22 cellular contexts compared by ENCODE assay signal in genomic region chr17:269616-270514, GRCh38.
DNase-seq lines count a peak whose midpoint lies in the region; ATAC-seq, FAIRE-seq and TF ChIP-seq lines count a peak whose summit lies in the region.
"Had no signal": no experiment of that assay in that cellular context is flagged by ENCODE, and none has a peak within 500 bp of the region (broad histone marks: within the 10 kb centered on the region; RNA-seq: fewer than 3 reads in every experiment).

No MANE protein-coding gene starts in this region.

- FAIRE-seq in HepG2 (lab: Jason Lieb, UNC) (no peak), K562 (lab: Jason Lieb, UNC) (no peak), urothelium cell line (lab: Jason Lieb, UNC) (no peak)
- FAIRE-seq: astrocyte, colon, GM18507 had no signal

- DNase-seq in right lobe of liver (peak; percentile 13 to 43 (median 40)), HepG2 (ENCODE audit: low spot score) (no peak), K562 (ENCODE audit: extremely low read depth in 1 of 4, low spot score in 3 of 4) (peak in 1 of 4 experiments; percentile 7), neuronal stem cell (ENCODE audit: low spot score) (no peak), urothelium cell line (ENCODE audit: low spot score) (no peak), NCI-H226 (no peak), DMS53 (lab: John Stamatoyannopoulos, UW) (no peak), GM13976 (ENCODE audit: low spot score) (no peak)
- DNase-seq: activated CD4-positive, alpha-beta T cell treated with anti-CD3 and anti-CD28 coated beads, Interleukin-2, amount 10 ng/mL, durations not matched to agents 24 days and 14 days; activated CD8-positive, alpha-beta memory T cell treated with anti-CD3 and anti-CD28 coated beads, Interleukin-2, amount 50 U/mL, for 48 hours; activated naive CD4-positive, alpha-beta T cell treated with Interleukin-2 at 50 U/mL for 16 hours; CD8-positive, alpha-beta T cell; hippocampal formation; stimulated activated CD4-positive, alpha-beta T cell treated with anti-CD3 and anti-CD28 coated beads, Interleukin-15, amount 100 ng/mL, for 24 hours had no signal

- H4K91ac ChIP-seq in neuronal stem cell (ENCODE audit: low read depth, low read length, poor library complexity), result peak overlapping the region; percentile 53

- TF ChIP-seq EP300 in HepG2 (IDR thresholded peaks at IDR 0.05; ENCODE audit: low read depth in 2 of 2, low read length in 2 of 2) (no peak), HepG2 (CRISPR knock-in tag; IDR thresholded peaks at IDR 0.05; ENCODE audit: borderline replicate concordance) (no peak), K562 (IDR thresholded peaks at IDR 0.05; ENCODE audit: low read length) (no peak)

- no peaks in the 10 kb centered on the region for H3K4me1 ChIP-seq in right lobe of liver
- no peaks in the 10 kb centered on the region for H3K4me1 ChIP-seq in HepG2 (ENCODE audit: insufficient read depth, low read length)
- peaks cover 0 to 7% of the 10 kb centered on the region in 2 experiments; a peak in 2 of 5 replicates for H3K4me1 ChIP-seq in K562 (replicated peaks in 1 of 2; ENCODE audit: control insufficient read depth in 2 of 2, insufficient read depth in 2 of 2, low read length in 2 of 2)
- peaks cover 5 to 10% of the 10 kb centered on the region in 2 donors for H3K4me1 ChIP-seq in neuronal stem cell (ENCODE audit: control insufficient read depth in 2 of 2, insufficient read depth in 1 of 2, low read depth in 1 of 2, low read length in 2 of 2)

- H3K4me2 ChIP-seq in HepG2 (ENCODE audit: low read depth, low read length), result no peak overlapping the region
- no peak overlapping the region for H3K4me2 ChIP-seq in K562 (ENCODE audit: insufficient read depth, low read length)
- no peak overlapping the region for H3K4me2 ChIP-seq in neuronal stem cell (ENCODE audit: insufficient read depth, low read length, poor library complexity, severe bottlenecking)
- H3K4me2 ChIP-seq: KMS-11 had no signal

- peak overlapping the region; percentile 66 for H3K4ac ChIP-seq in neuronal stem cell (ENCODE audit: low read length)

- H3K79me1 ChIP-seq in neuronal stem cell (ENCODE audit: low read depth, low read length), result peaks cover 3% of the 10 kb centered on the region

- no peak for TF ChIP-seq CTCF in right lobe of liver (IDR thresholded peaks at IDR 0.05)
- no peak for TF ChIP-seq CTCF in HepG2 (CRISPR knock-in tag; IDR thresholded peaks at IDR 0.05)
- TF ChIP-seq CTCF in K562 (IDR thresholded peaks at IDR 0.05 in 2 of 3, conservative IDR thresholded peaks at IDR 0.05 in 1 of 3; ENCODE audit: insufficient read depth in 2 of 3, low read depth in 1 of 3, low read length in 3 of 3), result no peak
- TF ChIP-seq CTCF in GM13976 (IDR thresholded peaks at IDR 0.05; ENCODE audit: borderline replicate concordance, control extremely low read depth, extremely low read depth, insufficient read depth, missing control alignments), result no peak

- no peaks in the 10 kb centered on the region for H3K79me2 ChIP-seq in HepG2 (ENCODE audit: insufficient read depth, low read length)
- H3K79me2 ChIP-seq in K562 (ENCODE audit: control insufficient read depth, insufficient read depth, low read length), result no peaks in the 10 kb centered on the region

- H2AFZ ChIP-seq in HepG2 (ENCODE audit: low read length) (no peak overlapping the region), K562 (ENCODE audit: low read depth, low read length) (no peak overlapping the region), neuronal stem cell (ENCODE audit: low read length) (no peak overlapping the region)

- ATAC-seq in right lobe of liver (peak in 1 of 4 donors; percentile 21), HepG2 (no peak), K562 (no peak)
- ATAC-seq: CD8-positive, alpha-beta T cell; stimulated activated memory B cell treated with anti-CD40 and anti-IgM and Interleukin-4, amounts not matched to agents 10 μg/mL and 1 μg/mL and 100 μg/mL, for 72 hours had no signal

- peak overlapping the region; percentile 38 for H3K18ac ChIP-seq in neuronal stem cell (ENCODE audit: low read length)

- H3K14ac ChIP-seq in neuronal stem cell (ENCODE audit: low read length), result peak overlapping the region; percentile 94

- no TSS peak for BruUV-seq in HepG2 (replicated peaks; lab: Mats Ljungman, UMichigan)
- no TSS peak for BruUV-seq in K562 (replicated peaks; lab: Mats Ljungman, UMichigan)

- TF ChIP-seq POLR2A in right lobe of liver (IDR thresholded peaks at IDR 0.05) (no peak), HepG2 (IDR thresholded peaks at IDR 0.05; ENCODE audit: insufficient read depth in 1 of 2, low read depth in 2 of 2, low read length in 2 of 2) (no peak), K562 (conservative IDR thresholded peaks at IDR 0.05) (no peak)

- H3K23ac ChIP-seq in neuronal stem cell (ENCODE audit: low read depth, low read length, poor library complexity), result peak overlapping the region; percentile 43

- intact Hi-C loops in right lobe of liver (cut with DNase I) (no loop called here), HepG2 (cut with micrococcal nuclease; ENCODE audit: unreplicated experiment) (no loop called here), K562 (cut with micrococcal nuclease) (no loop called here)

- H3K9me1 ChIP-seq in K562 (ENCODE audit: control insufficient read depth, insufficient read depth, low read length), result no peaks in the 10 kb centered on the region

- H2AK5ac ChIP-seq in neuronal stem cell (ENCODE audit: low read depth, low read length), result peak overlapping the region; percentile 97

- peak overlapping the region; percentile 84 for H2BK12ac ChIP-seq in neuronal stem cell (ENCODE audit: low read length)

- no peak overlapping the region for H2BK120ac ChIP-seq in neuronal stem cell (ENCODE audit: low read depth, low read length)

- WGBS in right lobe of liver (ENCODE audit: insufficient coverage, low coverage, low lambda C conversion rate, missing lambda C conversion rate), result 93% methylated on average over 7 of the region's 27 CpGs
- WGBS in HepG2 (ENCODE audit: low lambda C conversion rate), result 97% methylated on average over 15 of the region's 27 CpGs
- 2% methylated on average over 22 of the region's 27 CpGs for WGBS in K562 (ENCODE audit: insufficient coverage, low coverage, missing lambda C conversion rate)
- no CpG with 5 or more reads among the region's 27 CpGs for WGBS in neuronal stem cell (ENCODE audit: extremely low coverage in 2 of 2, insufficient read length in 2 of 2, insufficient replicate concordance in 1 of 2), 2 donors

- TF ChIP-seq RAD21 in HepG2 (CRISPR knock-in tag; IDR thresholded peaks at IDR 0.05) (no peak), K562 (CRISPR knock-in tag; conservative IDR thresholded peaks at IDR 0.05 in 1 of 2, IDR thresholded peaks at IDR 0.05 in 1 of 2) (no peak)

- in situ Hi-C loops in HepG2 (cut with HindIII; ENCODE audit: extremely low pct_ligation_motif_present, low pct_unique_long_range_greater_than_20kb), result no loop called here
- in situ Hi-C loops in K562 (cut with MboI), result no loop called here
- in situ Hi-C loops in GM13976 (cut with MboI; ENCODE audit: low sequenced_read_pairs, unreplicated experiment), result no loop called here

- H2BK5ac ChIP-seq in neuronal stem cell (ENCODE audit: low read length), result peak overlapping the region; percentile 29

- no peaks in the 10 kb centered on the region for H4K20me1 ChIP-seq in HepG2 (ENCODE audit: insufficient read depth, low read length)
- H4K20me1 ChIP-seq in K562 (replicated peaks; ENCODE audit: control insufficient read depth, insufficient read depth, low read length), result no peaks in the 10 kb centered on the region

- H3K27ac ChIP-seq in right lobe of liver (no peak overlapping the region), HepG2 (ENCODE audit: extremely low read length, insufficient read depth, low read length) (no peak overlapping the region), K562 (ENCODE audit: extremely low read depth, low read depth, low read length) (no peak overlapping the region), neuronal stem cell (replicated peaks; ENCODE audit: low read length) (no peak overlapping the region)
- H3K27ac ChIP-seq: HL-60, KMS-11, Peyer's patch, tibial nerve had no signal

- CTCF ChIA-PET in HepG2 (lab: Yijun Ruan, JAX; ENCODE audit: low intra/inter-chr PET ratio, low total read pairs) (no interaction called here), K562 (lab: Yijun Ruan, JAX; ENCODE audit: low intra/inter-chr PET ratio) (no interaction called here)

- POLR2A ChIA-PET in HepG2 (lab: Yijun Ruan, JAX), result no interaction called here
- POLR2A ChIA-PET in K562 (lab: Yijun Ruan, JAX), result interaction anchor here (0.6 kb wide), 1 partner anchor 67 kb away, joined by 4 read pairs; no protein-coding TSS in a partner anchor

- H3K36me3 ChIP-seq in right lobe of liver (peaks cover 0 to 5% (median 0%) of the 10 kb centered on the region in 4 donors), HepG2 (replicated peaks in 1 of 2; ENCODE audit: control insufficient read depth in 1 of 2, insufficient read depth in 2 of 2, low read length in 2 of 2) (peaks cover 0 to 3% of the 10 kb centered on the region in 2 experiments; a peak in 2 of 5 replicates), K562 (ENCODE audit: control insufficient read depth, insufficient read depth, low read length) (no peaks in the 10 kb centered on the region), neuronal stem cell (replicated peaks in 1 of 2; ENCODE audit: control insufficient read depth in 2 of 2, insufficient read depth in 2 of 2, low read length in 2 of 2) (no peaks in the 10 kb centered on the region)
- H3K36me3 ChIP-seq: Peyer's patch had no signal

- peak overlapping the region; percentile 89 for H2BK15ac ChIP-seq in neuronal stem cell (ENCODE audit: low read length)

- H3K9ac ChIP-seq in HepG2 (ENCODE audit: insufficient read depth, low read depth, low read length), result no peak overlapping the region
- H3K9ac ChIP-seq in K562 (ENCODE audit: insufficient read depth in 1 of 2, low read depth in 2 of 2, low read length in 2 of 2), result no peak overlapping the region
- H3K9ac ChIP-seq in neuronal stem cell (ENCODE audit: low read depth, low read length, poor library complexity), result peak overlapping the region; percentile 60
- H3K9ac ChIP-seq: KMS-11 had no signal

- H3K4me3 ChIP-seq in right lobe of liver, result no peak overlapping the region
- H3K4me3 ChIP-seq in HepG2 (replicated peaks in 1 of 3; ENCODE audit: insufficient read depth in 1 of 3, low read depth in 2 of 3, low read length in 3 of 3), result no peak overlapping the region
- H3K4me3 ChIP-seq in K562, result no peak overlapping the region
- H3K4me3 ChIP-seq in neuronal stem cell (ENCODE audit: low read length in 2 of 2), result no peak overlapping the region
- H3K4me3 ChIP-seq: Peyer's patch, tibial nerve had no signal

- no peak overlapping the region for H4K8ac ChIP-seq in neuronal stem cell (ENCODE audit: low read depth, low read length)

- H3K9me3 ChIP-seq in right lobe of liver (no peaks in the 10 kb centered on the region), HepG2 (ENCODE audit: low read length) (no peaks in the 10 kb centered on the region), K562 (replicated peaks; ENCODE audit: control insufficient read depth, insufficient read depth, low read depth, low read length) (no peaks in the 10 kb centered on the region), neuronal stem cell (replicated peaks in 1 of 2; ENCODE audit: control insufficient read depth in 2 of 2, insufficient read depth in 1 of 2, low read depth in 1 of 2, low read length in 2 of 2) (no peaks in the 10 kb centered on the region)
- H3K9me3 ChIP-seq: Peyer's patch, tibial nerve had no signal

- H3K27me3 ChIP-seq in right lobe of liver (no peaks in the 10 kb centered on the region), HepG2 (ENCODE audit: control insufficient read depth in 1 of 2, insufficient read depth in 2 of 2, low read length in 2 of 2) (no peaks in the 10 kb centered on the region), K562 (ENCODE audit: control insufficient read depth in 2 of 2, insufficient read depth in 2 of 2, low read length in 2 of 2) (peaks cover 0 to 25% of the 10 kb centered on the region in 2 experiments; a peak in 2 of 5 replicates), neuronal stem cell (ENCODE audit: control insufficient read depth in 3 of 3, insufficient read depth in 3 of 3, low read depth in 1 of 3, low read length in 3 of 3) (peaks cover 0 to 3% (median 0%) of the 10 kb centered on the region in 3 experiments)
- H3K27me3 ChIP-seq: Peyer's patch, tibial nerve had no signal

Comparison
In these comparisons a context has a peak if more than half of its experiments do, and no peak if none do; other contexts are left out.
1. DNase-seq: peak in right lobe of liver (3 of 3); none in HepG2 (single experiment), neuronal stem cell (single experiment), urothelium cell line (single experiment), NCI-H226 (single experiment), DMS53 (single experiment) and GM13976 (single experiment).